8 cellular contexts compared by ENCODE assay signal in genomic region chr6:138161434-138162103, GRCh38. TPM values are rescaled to one million over a fixed set of nuclear protein-coding genes. Genes with fewer than 3 reads are reported as not detected.
DNase-seq lines count a peak whose midpoint lies in the region; ATAC-seq and TF ChIP-seq lines count a peak whose summit lies in the region.

A gene with protein sequence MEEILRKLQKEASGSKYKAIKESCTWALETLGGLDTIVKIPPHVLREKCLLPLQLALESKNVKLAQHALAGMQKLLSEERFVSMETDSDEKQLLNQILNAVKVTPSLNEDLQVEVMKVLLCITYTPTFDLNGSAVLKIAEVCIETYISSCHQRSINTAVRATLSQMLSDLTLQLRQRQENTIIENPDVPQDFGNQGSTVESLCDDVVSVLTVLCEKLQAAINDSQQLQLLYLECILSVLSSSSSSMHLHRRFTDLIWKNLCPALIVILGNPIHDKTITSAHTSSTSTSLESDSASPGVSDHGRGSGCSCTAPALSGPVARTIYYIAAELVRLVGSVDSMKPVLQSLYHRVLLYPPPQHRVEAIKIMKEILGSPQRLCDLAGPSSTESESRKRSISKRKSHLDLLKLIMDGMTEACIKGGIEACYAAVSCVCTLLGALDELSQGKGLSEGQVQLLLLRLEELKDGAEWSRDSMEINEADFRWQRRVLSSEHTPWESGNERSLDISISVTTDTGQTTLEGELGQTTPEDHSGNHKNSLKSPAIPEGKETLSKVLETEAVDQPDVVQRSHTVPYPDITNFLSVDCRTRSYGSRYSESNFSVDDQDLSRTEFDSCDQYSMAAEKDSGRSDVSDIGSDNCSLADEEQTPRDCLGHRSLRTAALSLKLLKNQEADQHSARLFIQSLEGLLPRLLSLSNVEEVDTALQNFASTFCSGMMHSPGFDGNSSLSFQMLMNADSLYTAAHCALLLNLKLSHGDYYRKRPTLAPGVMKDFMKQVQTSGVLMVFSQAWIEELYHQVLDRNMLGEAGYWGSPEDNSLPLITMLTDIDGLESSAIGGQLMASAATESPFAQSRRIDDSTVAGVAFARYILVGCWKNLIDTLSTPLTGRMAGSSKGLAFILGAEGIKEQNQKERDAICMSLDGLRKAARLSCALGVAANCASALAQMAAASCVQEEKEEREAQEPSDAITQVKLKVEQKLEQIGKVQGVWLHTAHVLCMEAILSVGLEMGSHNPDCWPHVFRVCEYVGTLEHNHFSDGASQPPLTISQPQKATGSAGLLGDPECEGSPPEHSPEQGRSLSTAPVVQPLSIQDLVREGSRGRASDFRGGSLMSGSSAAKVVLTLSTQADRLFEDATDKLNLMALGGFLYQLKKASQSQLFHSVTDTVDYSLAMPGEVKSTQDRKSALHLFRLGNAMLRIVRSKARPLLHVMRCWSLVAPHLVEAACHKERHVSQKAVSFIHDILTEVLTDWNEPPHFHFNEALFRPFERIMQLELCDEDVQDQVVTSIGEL (N-terminal part only) (plus strand): TSS chr6:138161939. CDS start chr6:138162087, 148 bp downstream.

- peaks cover 70% of the 10 kb centered on the region for H3K27me3 Mint-ChIP-seq in activated naive CD8-positive, alpha-beta T cell treated with anti-CD3 and anti-CD28 coated beads for 36 hours

- no peak within 1 kb of the TSS for H3K23ac ChIP-seq in trophoblast cell (ENCODE audit: low read length)

- H2BK5ac ChIP-seq in trophoblast cell (ENCODE audit: low read depth, low read length, poor library complexity) = no peak within 1 kb of the TSS

- H3K14ac ChIP-seq in trophoblast cell (ENCODE audit: low read length) = no peak within 1 kb of the TSS

- H3K9me3 ChIP-seq in heart right ventricle = no peaks in the 10 kb centered on the region
- peaks cover 3% of the 10 kb centered on the region for H3K9me3 ChIP-seq in trophoblast cell (ENCODE audit: insufficient read depth, low read depth, low read length)
- H3K9me3 ChIP-seq in upper lobe of right lung = no peaks in the 10 kb centered on the region

- H3K4me1 ChIP-seq in heart right ventricle (peaks cover 0 to 23% (median 16%) of the 10 kb centered on the region in 9 donors), trophoblast cell (ENCODE audit: control insufficient read depth in 1 of 2, insufficient read depth in 2 of 2, low read length in 2 of 2) (peaks cover 4 to 7% of the 10 kb centered on the region in 2 experiments), upper lobe of right lung (peaks cover 19% of the 10 kb centered on the region)

- H3K4me3 Mint-ChIP-seq in activated naive CD8-positive, alpha-beta T cell treated with anti-CD3 and anti-CD28 coated beads for 36 hours = peak within 1 kb of the TSS; percentile 72

- no peak within 1 kb of the TSS for H2BK12ac ChIP-seq in trophoblast cell (ENCODE audit: low read length)

- H4K12ac ChIP-seq in trophoblast cell (ENCODE audit: low read depth, low read length) = no peak within 1 kb of the TSS

- ATAC-seq in HG03159 (IDR thresholded peaks at IDR 0.05; ENCODE audit: unreplicated experiment) (peak; percentile 81), heart right ventricle (peak; percentile 72 to 93 (median 86)), upper lobe of right lung (peak; percentile 94)

- no peak within 1 kb of the TSS for H3K27ac Mint-ChIP-seq in activated naive CD8-positive, alpha-beta T cell treated with anti-CD3 and anti-CD28 coated beads for 36 hours

- H2BK120ac ChIP-seq in trophoblast cell (ENCODE audit: insufficient read depth, low read length, poor library complexity) = no peak within 1 kb of the TSS

- H3K4me1 Mint-ChIP-seq in activated naive CD8-positive, alpha-beta T cell treated with anti-CD3 and anti-CD28 coated beads for 36 hours = peaks cover 9% of the 10 kb centered on the region

- no peaks in the 10 kb centered on the region for H3K79me2 ChIP-seq in trophoblast cell (ENCODE audit: control insufficient read depth, insufficient read depth, low read length, poor library complexity)

- peak within 1 kb of the TSS; percentile 51 to 90 (median 70) for H3K4me3 ChIP-seq in heart right ventricle
- peak within 1 kb of the TSS; percentile 68 for H3K4me3 ChIP-seq in trophoblast cell (ENCODE audit: low read depth, low read length)
- H3K4me3 ChIP-seq in upper lobe of right lung = peak within 1 kb of the TSS; percentile 68

- H3K36me3 Mint-ChIP-seq in activated naive CD8-positive, alpha-beta T cell treated with anti-CD3 and anti-CD28 coated beads for 36 hours = no peaks in the 10 kb centered on the region

- H3K4ac ChIP-seq in trophoblast cell (ENCODE audit: low read depth, low read length) = no peak within 1 kb of the TSS

- no peak for TF ChIP-seq CTCF in heart right ventricle (IDR thresholded peaks at IDR 0.05)
- no peak for TF ChIP-seq CTCF in upper lobe of right lung (IDR thresholded peaks at IDR 0.05)

- H4K91ac ChIP-seq in trophoblast cell (ENCODE audit: low read depth, low read length) = no peak within 1 kb of the TSS

- no peaks in the 10 kb centered on the region for H3K36me3 ChIP-seq in heart right ventricle
- no peaks in the 10 kb centered on the region for H3K36me3 ChIP-seq in trophoblast cell (ENCODE audit: control insufficient read depth in 1 of 2, insufficient read depth in 2 of 2, low read length in 2 of 2)
- no peaks in the 10 kb centered on the region for H3K36me3 ChIP-seq in upper lobe of right lung

- H3K27ac ChIP-seq in heart right ventricle = peak within 1 kb of the TSS in 6 of 10 donors; percentile 39 to 55 (median 47)
- H3K27ac ChIP-seq in trophoblast cell (ENCODE audit: low read depth, low read length) = no peak within 1 kb of the TSS
- peak within 1 kb of the TSS; percentile 78 for H3K27ac ChIP-seq in upper lobe of right lung

- no peak within 1 kb of the TSS for H2AK5ac ChIP-seq in trophoblast cell (ENCODE audit: low read length)

- WGBS in heart right ventricle, 2 donors = 0 to 1% methylated on average over 66 to 88 of the region's 88 CpGs
- no CpG with 5 or more reads among the region's 88 CpGs for WGBS in trophoblast cell (ENCODE audit: extremely low coverage, insufficient coverage, insufficient read length)

- DNase-seq in NCI-H82 (lab: John Stamatoyannopoulos, UW) = peak; percentile 48
- no peak for DNase-seq in NCI-H82 treated with DMSO at 0.1 percent for 48 hours (lab: John Stamatoyannopoulos, UW; ENCODE audit: unreplicated experiment)
- DNase-seq in SK-MEL-5 (ENCODE audit: low read depth, low spot score) = peak; percentile 17
- DNase-seq in activated naive CD8-positive, alpha-beta T cell treated with anti-CD3 and anti-CD28 coated beads for 36 hours = peak; percentile 73
- peak; percentile 38 to 59 for DNase-seq in heart right ventricle
- peak; percentile 77 to 90 for DNase-seq in trophoblast cell
- peak; percentile 89 for DNase-seq in upper lobe of right lung

- in situ Hi-C loops in SK-MEL-5 (cut with HindIII; ENCODE audit: low pct_unique_long_range_greater_than_20kb, low sequenced_read_pairs) = no loop called here

- no peaks in the 10 kb centered on the region for H3K79me1 ChIP-seq in trophoblast cell (ENCODE audit: low read length)

- H3K27me3 ChIP-seq in heart right ventricle (peaks cover 0 to 74% (median 7%) of the 10 kb centered on the region in 7 donors), trophoblast cell (ENCODE audit: insufficient read depth, low read length) (peaks cover 27% of the 10 kb centered on the region), upper lobe of right lung (peaks cover 16% of the 10 kb centered on the region)

- intact Hi-C loops in heart right ventricle (cut with DNase I) = no loop called here
- intact Hi-C loops in upper lobe of right lung (cut with DNase I) = no loop called here

- H2AFZ ChIP-seq in trophoblast cell (ENCODE audit: insufficient read depth, low read length, poor library complexity) = peak within 1 kb of the TSS; percentile 50

- H3K9ac ChIP-seq in trophoblast cell (ENCODE audit: low read length) = no peak within 1 kb of the TSS

- peak within 1 kb of the TSS; percentile 4 for H4K8ac ChIP-seq in trophoblast cell (ENCODE audit: low read depth, low read length)

- peak within 1 kb of the TSS; percentile 97 for H3K4me2 ChIP-seq in trophoblast cell (ENCODE audit: low read length)

- H3K9me3 Mint-ChIP-seq in activated naive CD8-positive, alpha-beta T cell treated with anti-CD3 and anti-CD28 coated beads for 36 hours = no peaks in the 10 kb centered on the region

- H3K18ac ChIP-seq in trophoblast cell (ENCODE audit: low read length) = peak within 1 kb of the TSS; percentile 39

RNA-seq across cellular contexts. Expression of the gene that starts here (rescaled TPM):
- total RNA-seq in SK-MEL-5 (2014; rRNA removed; shearing (Covaris generic)) = 0.82 and 0.85 TPM in 2 replicates
- 0.79 and 1.4 TPM in 2 replicates for polyA plus RNA-seq in SK-MEL-5 (2015; cell fraction: cytosol; rRNA removed)
- polyA plus RNA-seq in SK-MEL-5 (2015; cell fraction: nucleus; rRNA removed) = 0.59 and 0.69 TPM in 2 replicates
- total RNA-seq in activated naive CD8-positive, alpha-beta T cell treated with anti-CD3 and anti-CD28 coated beads for 36 hours = 1 to 10 TPM; 1.6 to 1.7 TPM
- 10 to 100 TPM in 2 of 10 donors, 1 to 10 TPM in 8; 1.1 to 11.1 (median 4.6) TPM for total RNA-seq in heart right ventricle
- polyA plus RNA-seq in heart right ventricle = under 1 TPM; 0.33 to 0.73 TPM
- polyA plus RNA-seq in trophoblast cell (2013) = 0.12 TPM in 2 replicates
- total RNA-seq in upper lobe of right lung = 27.2 TPM
